ENCODE assay signal across 1 cellular context in the genomic region with DNA sequence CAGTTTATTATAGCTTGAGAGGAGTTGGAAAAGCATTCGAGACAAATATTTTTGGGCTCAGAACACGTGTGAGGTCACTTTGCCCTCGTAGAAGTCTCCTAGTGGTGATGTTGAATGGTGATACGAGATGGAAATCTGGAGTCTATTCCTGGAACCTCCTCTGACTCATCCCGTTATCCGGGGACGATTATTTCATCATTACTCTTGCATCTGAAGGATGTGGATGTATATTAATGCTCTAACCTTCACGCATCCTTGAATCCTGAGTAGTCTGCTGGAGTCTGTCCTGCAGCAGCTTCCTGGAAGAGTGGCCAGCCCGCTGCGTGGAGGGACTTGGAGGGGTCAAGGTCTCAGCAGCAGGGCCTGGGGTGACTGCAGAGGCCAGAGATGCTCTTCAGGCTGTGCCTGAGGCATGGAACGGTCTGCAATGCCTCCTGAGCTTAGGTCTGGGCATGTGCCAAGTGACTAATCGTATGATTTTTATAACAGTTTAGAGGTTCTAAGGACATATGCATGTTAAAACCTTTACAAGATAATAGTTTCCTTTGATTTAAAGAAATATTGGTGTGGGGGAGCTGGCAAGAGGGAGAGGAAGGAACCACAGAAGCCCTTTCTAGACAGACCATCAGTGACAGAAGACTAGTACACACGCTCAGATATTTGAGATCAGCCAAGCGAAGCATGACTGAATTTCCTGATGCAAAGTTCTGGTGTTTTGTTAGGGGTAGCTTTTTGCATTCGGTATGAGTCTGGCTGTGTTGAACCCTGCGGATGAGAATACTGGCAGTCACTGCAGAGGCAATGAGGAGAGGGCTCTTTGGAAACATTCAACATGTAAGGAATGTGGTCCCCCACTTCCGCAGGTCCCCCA.
TF ChIP-seq lines count a peak whose summit lies in the region.

No MANE protein-coding gene starts in this region.

TF ChIP-seq in HepG2, 621 proteins besides CTCF, POLR2A, EP300 and RAD21 (continued from another document):
- TF ChIP-seq, protein P1, sequence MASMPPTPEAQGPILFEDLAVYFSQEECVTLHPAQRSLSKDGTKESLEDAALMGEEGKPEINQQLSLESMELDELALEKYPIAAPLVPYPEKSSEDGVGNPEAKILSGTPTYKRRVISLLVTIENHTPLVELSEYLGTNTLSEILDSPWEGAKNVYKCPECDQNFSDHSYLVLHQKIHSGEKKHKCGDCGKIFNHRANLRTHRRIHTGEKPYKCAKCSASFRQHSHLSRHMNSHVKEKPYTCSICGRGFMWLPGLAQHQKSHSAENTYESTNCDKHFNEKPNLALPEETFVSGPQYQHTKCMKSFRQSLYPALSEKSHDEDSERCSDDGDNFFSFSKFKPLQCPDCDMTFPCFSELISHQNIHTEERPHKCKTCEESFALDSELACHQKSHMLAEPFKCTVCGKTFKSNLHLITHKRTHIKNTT (CRISPR knock-in tag; IDR thresholded peaks at IDR 0.05): no peak
- TF ChIP-seq ARNTL (CRISPR knock-in tag; IDR thresholded peaks at IDR 0.05): no peak
- no peak for TF ChIP-seq TSC22D2 (CRISPR knock-in tag; IDR thresholded peaks at IDR 0.05; ENCODE audit: borderline replicate concordance)
- TF ChIP-seq UBTF (CRISPR knock-in tag; IDR thresholded peaks at IDR 0.05): no peak
- no peak for TF ChIP-seq ZNF383 (CRISPR knock-in tag; IDR thresholded peaks at IDR 0.05; ENCODE audit: borderline replicate concordance)
